In the genomic region with DNA sequence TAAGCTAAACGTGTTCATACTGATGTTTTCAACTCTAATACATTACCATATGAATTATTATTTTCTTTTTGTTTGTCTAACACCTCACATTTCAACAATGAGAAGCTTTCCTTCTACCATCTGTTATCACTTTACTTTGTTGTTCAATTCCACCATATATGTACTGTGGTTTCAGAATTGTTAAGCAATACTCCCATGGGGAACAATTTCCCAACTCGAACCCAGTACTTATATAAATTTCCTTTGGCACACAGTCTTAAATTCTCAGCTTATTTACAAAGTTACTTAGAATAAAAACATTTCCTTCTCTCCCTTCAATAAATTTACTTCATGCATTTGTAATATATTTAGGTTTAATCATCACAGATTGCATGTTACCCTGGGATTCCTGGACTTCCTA, we compare ENCODE assay signal across 17 cellular contexts.
DNase-seq lines count a peak whose midpoint lies in the region; ATAC-seq and TF ChIP-seq lines count a peak whose summit lies in the region.
"Had no signal": no experiment of that assay in that cellular context is flagged by ENCODE, and none has a peak within 500 bp of the region (broad histone marks: within the 10 kb centered on the region; RNA-seq: fewer than 3 reads in every experiment).

No MANE protein-coding gene starts in this region.

- H3K36me3 Mint-ChIP-seq in activated T-helper 1 cell treated with anti-CD3 and anti-CD28 coated beads, Interleukin-12 subunit alpha, Interleukin-12 subunit beta, Interleukin-2, Interleukin-4 antibody, amounts not matched to agents 30 ng/mL and 10 ng/mL and 1 ng/mL, durations not matched to agents 14 hours and 24 hours and 36 hours (ENCODE audit: low read depth): no peaks in the 10 kb centered on the region
- H3K36me3 Mint-ChIP-seq: CD4-positive, alpha-beta memory T cell had no signal

- no peak for TF ChIP-seq CTCF in NB4 (IDR thresholded peaks at IDR 0.05; ENCODE audit: low read depth, low read length)
- no peak for TF ChIP-seq CTCF in left lung (IDR thresholded peaks at IDR 0.05)

- no peaks in the 10 kb centered on the region for H3K27me3 ChIP-seq in left lung

- H3K4me3 Mint-ChIP-seq in activated T-helper 1 cell treated with anti-CD3 and anti-CD28 coated beads, Interleukin-12 subunit alpha, Interleukin-12 subunit beta, Interleukin-2, Interleukin-4 antibody, amounts not matched to agents 30 ng/mL and 10 ng/mL and 1 ng/mL, durations not matched to agents 14 hours and 24 hours and 36 hours: no peak overlapping the region
- H3K4me3 Mint-ChIP-seq: CD4-positive, alpha-beta memory T cell; HFFc6 had no signal

- H3K27ac Mint-ChIP-seq in activated T-helper 1 cell treated with anti-CD3 and anti-CD28 coated beads, Interleukin-12 subunit alpha, Interleukin-12 subunit beta, Interleukin-2, Interleukin-4 antibody, amounts not matched to agents 30 ng/mL and 10 ng/mL and 1 ng/mL, durations not matched to agents 14 hours and 24 hours and 36 hours: no peak overlapping the region
- H3K27ac Mint-ChIP-seq: CD4-positive, alpha-beta memory T cell; HFFc6 had no signal

- no peaks in the 10 kb centered on the region for H3K36me3 ChIP-seq in left lung
- H3K36me3 ChIP-seq: HAP-1 had no signal

- H3K4me1 ChIP-seq in left lung: no peaks in the 10 kb centered on the region
- H3K4me1 ChIP-seq: HAP-1 had no signal

- H3K4me3 ChIP-seq in NB4 (ENCODE audit: low read depth, low read length) (no peak overlapping the region), skeletal muscle cell (ENCODE audit: low read depth, low read length) (no peak overlapping the region), left lung (no peak overlapping the region)
- H3K4me3 ChIP-seq: HAP-1 had no signal

- no peaks in the 10 kb centered on the region for H3K4me1 Mint-ChIP-seq in activated T-helper 1 cell treated with anti-CD3 and anti-CD28 coated beads, Interleukin-12 subunit alpha, Interleukin-12 subunit beta, Interleukin-2, Interleukin-4 antibody, amounts not matched to agents 30 ng/mL and 10 ng/mL and 1 ng/mL, durations not matched to agents 14 hours and 24 hours and 36 hours (ENCODE audit: low read depth)
- H3K4me1 Mint-ChIP-seq: CD4-positive, alpha-beta memory T cell had no signal

- peaks cover 6% of the 10 kb centered on the region for H3K9me3 Mint-ChIP-seq in activated T-helper 1 cell treated with anti-CD3 and anti-CD28 coated beads, Interleukin-12 subunit alpha, Interleukin-12 subunit beta, Interleukin-2, Interleukin-4 antibody, amounts not matched to agents 30 ng/mL and 10 ng/mL and 1 ng/mL, durations not matched to agents 14 hours and 24 hours and 36 hours

- no peak for TF ChIP-seq POLR2A in NB4 (IDR thresholded peaks at IDR 0.05; ENCODE audit: extremely low read depth, insufficient read length)

- no peaks in the 10 kb centered on the region for H3K9me3 ChIP-seq in left lung
- H3K9me3 ChIP-seq: HAP-1 had no signal

- DNase-seq in HS-5 (ENCODE audit: low read depth): peak; percentile 13
- peak; percentile 21 for DNase-seq in NB4 (ENCODE audit: low read depth)
- peak; percentile 89 for DNase-seq in fibroblast of gingiva (ENCODE audit: low read depth)
- DNase-seq in skeletal muscle cell (ENCODE audit: low read depth): peak; percentile 43
- no peak for DNase-seq in activated T-helper 1 cell treated with anti-CD3 and anti-CD28 coated beads, Interleukin-12 subunit alpha, Interleukin-12 subunit beta, Interleukin-2, Interleukin-4 antibody, amounts not matched to agents 30 ng/mL and 10 ng/mL and 1 ng/mL, durations not matched to agents 14 hours and 24 hours and 36 hours (ENCODE audit: low spot score)
- DNase-seq in left lung: no peak
- DNase-seq in activated CD8-positive, alpha-beta memory T cell treated with anti-CD3 and anti-CD28 coated beads, Interleukin-2, amount 50 U/mL, for 4 hours: no peak
- DNase-seq: C1 segment of cervical spinal cord; Calu3; CD4-positive, alpha-beta memory T cell; COR-L47; DMS53; DMS79 treated with DMSO at 0.1 percent for 48 hours; GF-D8; GOT3; HFFc6 had no signal

- H3K27me3 Mint-ChIP-seq in activated T-helper 1 cell treated with anti-CD3 and anti-CD28 coated beads, Interleukin-12 subunit alpha, Interleukin-12 subunit beta, Interleukin-2, Interleukin-4 antibody, amounts not matched to agents 30 ng/mL and 10 ng/mL and 1 ng/mL, durations not matched to agents 14 hours and 24 hours and 36 hours (ENCODE audit: insufficient read depth): no peaks in the 10 kb centered on the region
- H3K27me3 Mint-ChIP-seq: CD4-positive, alpha-beta memory T cell had no signal

- ATAC-seq in left lung: no peak

- H3K27ac ChIP-seq in left lung: no peak overlapping the region

- intact Hi-C loops in activated T-helper 1 cell treated with anti-CD3 and anti-CD28 coated beads, Interleukin-12 subunit alpha, Interleukin-12 subunit beta, Interleukin-2, Interleukin-4 antibody, amounts not matched to agents 30 ng/mL and 10 ng/mL and 1 ng/mL, durations not matched to agents 14 hours and 24 hours and 36 hours (cut with micrococcal nuclease): no loop called here
- intact Hi-C loops in left lung (cut with DNase I): no loop called here

Comparison
In these comparisons a context has a peak if more than half of its experiments do, and no peak if none do; other contexts are left out.
1. DNase-seq: peak in HS-5 (single experiment), NB4 (single experiment), fibroblast of gingiva (single experiment) and skeletal muscle cell (single experiment); none in activated T-helper 1 cell treated with anti-CD3 and anti-CD28 coated beads, Interleukin-12 subunit alpha, Interleukin-12 subunit beta, Interleukin-2, Interleukin-4 antibody, amounts not matched to agents 30 ng/mL and 10 ng/mL and 1 ng/mL, durations not matched to agents 14 hours and 24 hours and 36 hours (single experiment), left lung (0 of 2) and activated CD8-positive, alpha-beta memory T cell treated with anti-CD3 and anti-CD28 coated beads, Interleukin-2, amount 50 U/mL, for 4 hours (single experiment).